In the genomic region with DNA sequence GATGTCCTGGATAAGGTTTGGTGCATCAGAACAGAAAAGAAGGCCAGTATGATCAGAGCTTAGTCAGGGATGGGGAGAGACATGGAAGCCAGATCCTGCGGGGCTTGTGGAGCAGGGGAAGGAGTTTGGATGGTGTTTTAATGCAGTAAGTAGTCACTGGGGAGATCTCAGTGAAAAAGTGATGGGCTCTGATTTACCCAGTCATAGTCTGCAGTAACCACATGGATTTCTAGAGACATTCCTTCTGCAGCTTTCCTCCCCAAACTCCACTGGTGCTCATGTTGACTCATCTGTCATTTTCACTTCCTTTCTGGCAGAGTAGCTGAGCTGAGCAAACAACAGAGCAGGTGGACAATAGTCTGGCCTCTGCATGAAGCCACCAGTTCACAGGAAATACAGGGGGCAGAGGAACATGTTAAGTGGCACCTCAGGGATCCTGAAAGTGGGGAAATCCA, we compare ENCODE assay signal across 8 cellular contexts.
A peak's percentile ranks its signal among the peaks of the same experiment; 100 is the strongest.
DNase-seq lines count a peak whose midpoint lies in the region; ATAC-seq and TF ChIP-seq lines count a peak whose summit lies in the region.

No MANE protein-coding gene starts in this region.

- POLR2A ChIA-PET in AG04449 (lab: Yijun Ruan, JAX) = interaction anchor here (0.7 to 1.2 kb wide), 2 partner anchors 31 to 76 kb away, joined by 3 read pairs; no protein-coding TSS in a partner anchor

- ATAC-seq in GM18502 (IDR thresholded peaks at IDR 0.05; ENCODE audit: poor library complexity, unreplicated experiment) (peak; percentile 70), HG03432 (IDR thresholded peaks at IDR 0.05; ENCODE audit: unreplicated experiment) (peak; percentile 63), GM18873 (IDR thresholded peaks at IDR 0.05; ENCODE audit: low FRiP score, unreplicated experiment) (no peak)

- TF ChIP-seq CTCF in AG04449 (IDR thresholded peaks at IDR 0.05; ENCODE audit: insufficient read depth, low read length, missing control alignments) (no peak), fibroblast of pulmonary artery (IDR thresholded peaks at IDR 0.05; ENCODE audit: low read length, missing control alignments) (no peak)

- DNase-seq in AG04449 (ENCODE audit: low read depth, low spot score) (peak; percentile 70), fibroblast of pulmonary artery (ENCODE audit: low read depth) (peak; percentile 84), GOT3 (lab: John Stamatoyannopoulos, UW) (no peak), NCI-H1048 (lab: John Stamatoyannopoulos, UW) (no peak)

- CTCF ChIA-PET in AG04449 (lab: Yijun Ruan, JAX) = interaction anchor here (0.9 to 11.2 kb wide), 6 partner anchors 8 to 179 kb away, joined by 3 to 100 read pairs (median 9); a partner anchor contains a TSS

- H3K4me3 ChIP-seq in AG04449 (ENCODE audit: low read depth, low read length) (no peak overlapping the region), fibroblast of pulmonary artery (replicated peaks; ENCODE audit: low read depth, low read length) (no peak overlapping the region)

TF ChIP-seq in PFSK-1, 5 proteins besides CTCF, POLR2A, EP300 and RAD21:
- TF ChIP-seq SIN3A (IDR thresholded peaks at IDR 0.05; ENCODE audit: borderline replicate concordance, insufficient read depth, low read length) = peak; percentile 63; the same call in 1 of the 2 replicates
- TF ChIP-seq TAF1 (IDR thresholded peaks at IDR 0.05; ENCODE audit: borderline replicate concordance, insufficient read depth, low read length) = no peak
- TF ChIP-seq FOXP2 (optimal IDR thresholded peaks at IDR 0.05; ENCODE audit: borderline replicate concordance, extremely low read depth, extremely low read length, insufficient read depth) = no peak

Comparison
In these comparisons a context has a peak if more than half of its experiments do, and no peak if none do; other contexts are left out.
1. DNase-seq: peak in AG04449 (single experiment) and fibroblast of pulmonary artery (single experiment); none in GOT3 (single experiment) and NCI-H1048 (single experiment).